Comparison of ENCODE assay signal across 23 cellular contexts in genomic region chr2:71684226-71685072, GRCh38.
DNase-seq lines count a peak whose midpoint lies in the region; ATAC-seq, FAIRE-seq and TF ChIP-seq lines count a peak whose summit lies in the region.
"Had no signal": no experiment of that assay in that cellular context is flagged by ENCODE, and none has a peak within 500 bp of the region (broad histone marks: within the 10 kb centered on the region; RNA-seq: fewer than 3 reads in every experiment).

No MANE protein-coding gene starts in this region.

- 85% methylated on average over 13 of the region's 13 CpGs; no CpG with 5 or more reads in 1 of the 2 experiments for WGBS in H1 (ENCODE audit: extremely low coverage in 1 of 2, insufficient coverage in 1 of 2, insufficient read length in 1 of 2, insufficient replicate concordance in 2 of 2, low coverage in 1 of 2, low lambda C conversion rate in 2 of 2, missing lambda C conversion rate in 1 of 2), 2 experiments
- 82 to 90% (median 88%) methylated on average over 12 to 13 of the region's 13 CpGs for WGBS in spleen, 5 donors

- no peak overlapping the region for H3K4ac ChIP-seq in H1 (replicated peaks; ENCODE audit: insufficient read length, low read depth, low read length)

- no peak overlapping the region for H3K18ac ChIP-seq in H1 (ENCODE audit: extremely low read depth, low read length)

- H3K4me2 ChIP-seq in H1 (ENCODE audit: insufficient read depth in 1 of 2, low read depth in 2 of 2, low read length in 2 of 2), result no peak overlapping the region
- H3K4me2 ChIP-seq: hepatocyte, smooth muscle cell had no signal

- H2AK5ac ChIP-seq in H1 (ENCODE audit: low read depth, low read length), result no peak overlapping the region

- H3K23me2 ChIP-seq in H1 (ENCODE audit: low read depth, low read length), result no peaks in the 10 kb centered on the region; the same call in 1 of the 2 replicates

- TF ChIP-seq RAD21 in H1 (IDR thresholded peaks at IDR 0.05 in 1 of 2, conservative IDR thresholded peaks at IDR 0.05 in 1 of 2; ENCODE audit: low read depth in 2 of 2, low read length in 2 of 2), result no peak

- TF ChIP-seq CTCF in WERI-Rb-1 (IDR thresholded peaks at IDR 0.05; ENCODE audit: low read depth, low read length) (no peak), H1 (IDR thresholded peaks at IDR 0.05; ENCODE audit: control extremely low read depth in 1 of 3, insufficient read depth in 1 of 3, low read depth in 1 of 3, low read length in 3 of 3) (no peak), spleen (IDR thresholded peaks at IDR 0.05 in 8 of 11, conservative IDR thresholded peaks at IDR 0.05 in 3 of 11) (no peak)

- no peaks in the 10 kb centered on the region for H3K36me3 ChIP-seq in WERI-Rb-1
- H3K36me3 ChIP-seq in H1 (ENCODE audit: control insufficient read depth in 2 of 4, insufficient read depth in 4 of 4, low read length in 3 of 4), result no peaks in the 10 kb centered on the region
- H3K36me3 ChIP-seq in spleen, result peaks cover 0 to 100% (median 34%) of the 10 kb centered on the region in 6 donors
- no peaks in the 10 kb centered on the region; the same call in 1 of the 2 replicates for H3K36me3 ChIP-seq in H7 (replicated peaks; ENCODE audit: control insufficient read depth, insufficient read depth, low read length)

- no peak overlapping the region for H2BK12ac ChIP-seq in H1 (ENCODE audit: low read depth, low read length)

- H3K79me1 ChIP-seq in H1 (ENCODE audit: low read depth, low read length), result no peaks in the 10 kb centered on the region

- peak; percentile 51 for DNase-seq in WERI-Rb-1
- DNase-seq in H1 (ENCODE audit: low read depth in 1 of 2, low spot score in 2 of 2), result no peak
- DNase-seq in mesenteric fat pad (ENCODE audit: low spot score), result peak; percentile 81
- DNase-seq in spleen, result peak; percentile 46
- DNase-seq in H7, result no peak
- no peak for DNase-seq in OCI-M1 (lab: John Stamatoyannopoulos, UW)
- DNase-seq: CD4-positive, alpha-beta T cell; DMS 273 treated with DMSO at 0.1 percent for 48 hours; foreskin melanocyte; immature natural killer cell; mucosa of descending colon; NCI-H1092 treated with DMSO at 0.1 percent for 48 hours; NCI-H2029 treated with DMSO at 0.1 percent for 48 hours; NCI-H345; NCI-H82 had no signal

- H4K20me1 ChIP-seq in H1 (replicated peaks in 1 of 2; ENCODE audit: control insufficient read depth in 1 of 2, insufficient read depth in 2 of 2, low read length in 2 of 2), result no peaks in the 10 kb centered on the region

- no peak overlapping the region for H4K8ac ChIP-seq in H1 (ENCODE audit: extremely low read depth, insufficient read depth, low read length)

- POLR2A ChIA-PET in H1 (lab: Charles Lee; ENCODE audit: partially characterized antibody), result interaction anchor here (3.3 kb wide), 1 partner anchor 11 kb away, joined by 10 read pairs; no protein-coding TSS in a partner anchor

- H3K9me3 ChIP-seq in WERI-Rb-1 (ENCODE audit: severe bottlenecking) (no peaks in the 10 kb centered on the region), H1 (ENCODE audit: insufficient read depth in 2 of 2, low read depth in 1 of 2, low read length in 1 of 2) (no peaks in the 10 kb centered on the region), spleen (no peaks in the 10 kb centered on the region)
- H3K9me3 ChIP-seq: body of pancreas, esophagus muscularis mucosa, mucosa of descending colon had no signal

- TF ChIP-seq POLR2A in H1 (IDR thresholded peaks at IDR 0.05; ENCODE audit: control extremely low read depth in 1 of 2, low read depth in 2 of 2, low read length in 2 of 2), result no peak
- no peak for TF ChIP-seq POLR2A in spleen (IDR thresholded peaks at IDR 0.05)

- H3K23ac ChIP-seq in H1 (ENCODE audit: insufficient read length), result no peak overlapping the region

- no peak overlapping the region for H4K5ac ChIP-seq in H1 (ENCODE audit: insufficient read length, low read depth, low read length)

- H3K27me3 ChIP-seq in WERI-Rb-1 (ENCODE audit: insufficient read depth, low read depth, severe bottlenecking) (no peaks in the 10 kb centered on the region), H1 (replicated peaks in 1 of 4; ENCODE audit: control insufficient read depth in 3 of 4, extremely low read depth in 1 of 4, insufficient read depth in 3 of 4, low read length in 3 of 4) (no peaks in the 10 kb centered on the region), spleen (replicated peaks in 1 of 7) (no peaks in the 10 kb centered on the region), H7 (ENCODE audit: control insufficient read depth, insufficient read depth, low read length) (no peaks in the 10 kb centered on the region)
- H3K27me3 ChIP-seq: body of pancreas, esophagus muscularis mucosa, hepatocyte had no signal

- FAIRE-seq in H1 (lab: Jason Lieb, UNC), result no peak
- FAIRE-seq: colon had no signal

- H3K14ac ChIP-seq in H1 (ENCODE audit: insufficient read length), result no peak overlapping the region

- ATAC-seq in HG03097 (IDR thresholded peaks at IDR 0.05; ENCODE audit: low FRiP score, unreplicated experiment), result no peak
- ATAC-seq: body of pancreas; mucosa of descending colon; stimulated activated effector memory CD8-positive, alpha-beta T cell treated with anti-CD3 and anti-CD28 coated beads, Interleukin-12 subunit alpha, Interleukin-12 subunit beta, amount 100 ng/mL, for 72 hours had no signal

- no peak overlapping the region for H2BK15ac ChIP-seq in H1 (ENCODE audit: low read length)

- H3K4me3 ChIP-seq in WERI-Rb-1 (ENCODE audit: low read depth, low read length) (no peak overlapping the region), H1 (ENCODE audit: extremely low read depth in 1 of 4, insufficient read depth in 2 of 4, low read depth in 3 of 4, low read length in 4 of 4) (no peak overlapping the region), spleen (no peak overlapping the region), H7 (ENCODE audit: insufficient read depth, low read depth, low read length) (no peak overlapping the region)
- H3K4me3 ChIP-seq: body of pancreas, esophagus muscularis mucosa, hepatocyte, mucosa of descending colon, smooth muscle cell had no signal

- H3K79me2 ChIP-seq in H1 (ENCODE audit: control insufficient read depth in 1 of 2, insufficient read depth in 2 of 2, low read length in 2 of 2), result no peaks in the 10 kb centered on the region
- H3K79me2 ChIP-seq: hepatocyte had no signal

- no peak overlapping the region for H3K9ac ChIP-seq in H1 (replicated peaks in 1 of 4; ENCODE audit: extremely low read depth in 1 of 4, low read depth in 3 of 4, low read length in 3 of 4)

- CTCF ChIA-PET in H1 (lab: Charles Lee; ENCODE audit: partially characterized antibody), result interaction anchor here (0.8 to 2.3 kb wide), 10 partner anchors 10 to 464 kb away, joined by 3 to 11 read pairs (median 4); no protein-coding TSS in a partner anchor

- H2BK120ac ChIP-seq in H1 (replicated peaks; ENCODE audit: low read depth, low read length), result no peak overlapping the region

- no peak overlapping the region for H2BK5ac ChIP-seq in H1 (ENCODE audit: low read depth, low read length)

- H3K56ac ChIP-seq in H1 (replicated peaks; ENCODE audit: insufficient read length, low read depth, low read length), result no peak overlapping the region

- no peak overlapping the region for H2AFZ ChIP-seq in H1 (ENCODE audit: low read length)
- H2AFZ ChIP-seq: hepatocyte had no signal

- no peaks in the 10 kb centered on the region for H3K4me1 ChIP-seq in H1 (replicated peaks in 1 of 4; ENCODE audit: control insufficient read depth in 3 of 4, insufficient read depth in 4 of 4, low read length in 3 of 4)
- H3K4me1 ChIP-seq in spleen, result no peaks in the 10 kb centered on the region
- H3K4me1 ChIP-seq: body of pancreas, esophagus muscularis mucosa had no signal

- peak overlapping the region; percentile 37 for H4K91ac ChIP-seq in H1 (replicated peaks; ENCODE audit: insufficient read length, low read length)

- intact Hi-C loops in spleen (cut with DNase I; ENCODE audit: low total_unique reads), result no loop called here

- TF ChIP-seq EP300 in H1 (IDR thresholded peaks at IDR 0.05; ENCODE audit: borderline replicate concordance in 1 of 2, low read depth in 2 of 2, low read length in 2 of 2), result no peak

- no peak overlapping the region for H2BK20ac ChIP-seq in H1 (ENCODE audit: low read length)

- H3K27ac ChIP-seq in WERI-Rb-1 (no peak overlapping the region), H1 (ENCODE audit: low read depth, low read length) (no peak overlapping the region), spleen (no peak overlapping the region)
- H3K27ac ChIP-seq: body of pancreas, esophagus muscularis mucosa, VCaP had no signal

TF ChIP-seq in H1, 55 proteins besides CTCF, POLR2A, EP300 and RAD21 (continues in another document):
- no peak for TF ChIP-seq YY1 (IDR thresholded peaks at IDR 0.05; ENCODE audit: low read depth, low read length)
- no peak for TF ChIP-seq TCF12 (IDR thresholded peaks at IDR 0.05; ENCODE audit: low read depth, low read length)
- no peak for TF ChIP-seq ZNF274 (IDR thresholded peaks at IDR 0.05; ENCODE audit: borderline replicate concordance, extremely low read depth, low read length)
- TF ChIP-seq GABPA (IDR thresholded peaks at IDR 0.05; ENCODE audit: borderline replicate concordance, insufficient read depth, low read length), result no peak
- no peak for TF ChIP-seq RNF2 (IDR thresholded peaks at IDR 0.05; ENCODE audit: borderline replicate concordance, low read depth, low read length, missing control alignments, poor library complexity, severe bottlenecking)
- TF ChIP-seq NRF1 (IDR thresholded peaks at IDR 0.05; ENCODE audit: low read depth, low read length), result no peak
- TF ChIP-seq, protein P1, sequence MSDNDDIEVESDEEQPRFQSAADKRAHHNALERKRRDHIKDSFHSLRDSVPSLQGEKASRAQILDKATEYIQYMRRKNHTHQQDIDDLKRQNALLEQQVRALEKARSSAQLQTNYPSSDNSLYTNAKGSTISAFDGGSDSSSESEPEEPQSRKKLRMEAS (IDR thresholded peaks at IDR 0.05), result no peak

Comparison
In these comparisons a context has a peak if more than half of its experiments do, and no peak if none do; other contexts are left out.
1. DNase-seq: peak in WERI-Rb-1 (single experiment), mesenteric fat pad (single experiment) and spleen (single experiment); none in H1 (0 of 2), H7 (single experiment) and OCI-M1 (single experiment).